ENCODE assay signal across 30 cellular contexts in the genomic region with DNA sequence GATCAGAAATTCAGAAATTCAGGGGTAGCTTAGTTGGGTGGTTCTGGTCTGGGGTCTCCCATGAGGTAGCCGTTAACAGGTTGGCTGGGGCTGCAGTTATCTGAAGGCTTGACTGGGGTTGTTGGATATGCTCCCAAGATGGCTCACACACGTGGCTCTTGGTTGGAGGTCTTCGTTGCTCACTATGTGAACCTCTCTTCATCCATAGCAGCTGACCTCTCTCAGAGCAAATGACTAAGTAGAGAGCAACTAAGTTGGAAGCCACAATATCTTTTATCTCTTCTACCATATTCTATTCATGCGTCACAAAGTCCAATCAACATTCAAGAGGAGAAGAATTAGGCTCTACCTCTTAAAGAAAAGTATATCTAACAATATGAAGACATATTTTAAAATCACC. TPM values are rescaled to one million over a fixed set of nuclear protein-coding genes. Genes with fewer than 3 reads are reported as not detected.
DNase-seq lines count a peak whose midpoint lies in the region; ATAC-seq, FAIRE-seq and TF ChIP-seq lines count a peak whose summit lies in the region.
"Had no signal": no experiment of that assay in that cellular context is flagged by ENCODE, and none has a peak within 500 bp of the region (broad histone marks: within the 10 kb centered on the region; RNA-seq: fewer than 3 reads in every experiment).

No MANE protein-coding gene starts in this region.

- H3K36me3 ChIP-seq in small intestine (ENCODE audit: control insufficient read depth in 2 of 2, insufficient read depth in 2 of 2, low read length in 2 of 2) (no peaks in the 10 kb centered on the region), gastrocnemius medialis (no peaks in the 10 kb centered on the region)
- H3K36me3 ChIP-seq: cardiac muscle cell, gastroesophageal sphincter, left ventricle myocardium inferior had no signal

- no peaks in the 10 kb centered on the region for H3K27me3 ChIP-seq in small intestine (ENCODE audit: control insufficient read depth in 2 of 2, insufficient read depth in 2 of 2, low read length in 2 of 2)
- H3K27me3 ChIP-seq in gastrocnemius medialis, result no peaks in the 10 kb centered on the region
- H3K27me3 ChIP-seq: cardiac muscle cell, gastroesophageal sphincter, MG63 had no signal

- TF ChIP-seq CTCF in fibroblast of mammary gland (conservative IDR thresholded peaks at IDR 0.05; ENCODE audit: control insufficient read depth, insufficient read depth, low read depth, low read length) (no peak), gastrocnemius medialis (IDR thresholded peaks at IDR 0.05 in 4 of 5, conservative IDR thresholded peaks at IDR 0.05 in 1 of 5) (no peak)

- intact Hi-C loops in activated CD4-positive, alpha-beta T cell treated with anti-CD3 and anti-CD28 coated beads, Interleukin-2, amount 10 ng/mL, durations not matched to agents 24 days and 14 days (cut with micrococcal nuclease), result no loop called here
- intact Hi-C loops in gastrocnemius medialis (cut with DNase I; ENCODE audit: low total_unique reads), result no loop called here

- no peak for TF ChIP-seq POLR2A in gastrocnemius medialis (IDR thresholded peaks at IDR 0.05)

- peaks cover 12% of the 10 kb centered on the region for H3K9me3 Mint-ChIP-seq in activated CD4-positive, alpha-beta T cell treated with anti-CD3 and anti-CD28 coated beads, Interleukin-2, amount 10 ng/mL, durations not matched to agents 24 days and 14 days
- H3K9me3 Mint-ChIP-seq in activated CD8-positive, alpha-beta T cell treated with anti-CD3 and anti-CD28 coated beads, Interleukin-2, amount 10 ng/mL, durations not matched to agents 7 days and 5 days (ENCODE audit: insufficient read depth), result peaks cover 12% of the 10 kb centered on the region
- H3K9me3 Mint-ChIP-seq: activated T-cell treated with anti-CD3 and anti-CD28 coated beads, Interleukin-2, amount 50 U/mL, for 4 hours; immature natural killer cell had no signal

- POLR2A ChIA-PET in activated CD8-positive, alpha-beta T cell treated with anti-CD3 and anti-CD28 coated beads, Interleukin-2, amount 10 ng/mL, durations not matched to agents 7 days and 5 days (lab: Charles Lee), result interaction anchor here (1.5 kb wide), 1 partner anchor 39 kb away, joined by 3 read pairs; a partner anchor contains a TSS

- in situ Hi-C loops in gastrocnemius medialis (cut with MboI; ENCODE audit: low sequenced_read_pairs in 4 of 4), result no loop called here

- H3K4me3 ChIP-seq in fibroblast of mammary gland (ENCODE audit: control insufficient read depth, low read depth, low read length), result no peak overlapping the region
- no peak overlapping the region for H3K4me3 ChIP-seq in small intestine (ENCODE audit: low read depth in 1 of 2, low read length in 2 of 2)
- H3K4me3 ChIP-seq in gastrocnemius medialis, result no peak overlapping the region
- H3K4me3 ChIP-seq: cardiac muscle cell, coronary artery, gastroesophageal sphincter, left ventricle myocardium inferior, MG63, SK-N-MC had no signal

- no peak overlapping the region for H3K27ac ChIP-seq in small intestine (ENCODE audit: low read depth in 1 of 2, low read length in 1 of 2)
- no peak overlapping the region for H3K27ac ChIP-seq in gastrocnemius medialis
- H3K27ac ChIP-seq: cardiac muscle cell, coronary artery, gastroesophageal sphincter, left ventricle myocardium inferior, SK-N-MC had no signal

- ATAC-seq in gastrocnemius medialis, result no peak
- ATAC-seq in activated CD8-positive, alpha-beta T cell treated with anti-CD3 and anti-CD28 coated beads, Interleukin-2, amount 10 ng/mL, durations not matched to agents 7 days and 5 days, result no peak
- ATAC-seq: activated CD4-positive, alpha-beta T cell treated with anti-CD3 and anti-CD28 coated beads for 36 hours; activated T-cell treated with anti-CD3 and anti-CD28 coated beads, Interleukin-2, amount 50 U/mL, for 4 hours; gastroesophageal sphincter; T-helper 17 cell had no signal

- H3K9me3 ChIP-seq in small intestine (ENCODE audit: control insufficient read depth, low read depth) (no peaks in the 10 kb centered on the region), gastrocnemius medialis (no peaks in the 10 kb centered on the region)
- H3K9me3 ChIP-seq: gastroesophageal sphincter, left ventricle myocardium inferior had no signal

- no peak for FAIRE-seq in small intestine (lab: Jason Lieb, UNC)

- H3K27me3 Mint-ChIP-seq in activated CD4-positive, alpha-beta T cell treated with anti-CD3 and anti-CD28 coated beads, Interleukin-2, amount 10 ng/mL, durations not matched to agents 24 days and 14 days, result no peaks in the 10 kb centered on the region
- no peaks in the 10 kb centered on the region for H3K27me3 Mint-ChIP-seq in activated CD8-positive, alpha-beta T cell treated with anti-CD3 and anti-CD28 coated beads, Interleukin-2, amount 10 ng/mL, durations not matched to agents 7 days and 5 days (ENCODE audit: low read depth)
- H3K27me3 Mint-ChIP-seq: activated CD4-positive, alpha-beta T cell treated with anti-CD3 and anti-CD28 coated beads for 36 hours; CD4-positive, CD25-positive, alpha-beta regulatory T cell; naive B cell; T-helper 17 cell had no signal

- no peaks in the 10 kb centered on the region for H3K4me1 ChIP-seq in small intestine (ENCODE audit: control insufficient read depth in 2 of 2, insufficient read depth in 1 of 2, low read depth in 1 of 2, low read length in 1 of 2)
- H3K4me1 ChIP-seq in gastrocnemius medialis, result no peaks in the 10 kb centered on the region
- H3K4me1 ChIP-seq: gastroesophageal sphincter had no signal

- H3K4me3 Mint-ChIP-seq in activated CD4-positive, alpha-beta T cell treated with anti-CD3 and anti-CD28 coated beads, Interleukin-2, amount 10 ng/mL, durations not matched to agents 24 days and 14 days, result no peak overlapping the region
- H3K4me3 Mint-ChIP-seq in activated CD8-positive, alpha-beta T cell treated with anti-CD3 and anti-CD28 coated beads, Interleukin-2, amount 10 ng/mL, durations not matched to agents 7 days and 5 days, result no peak overlapping the region
- H3K4me3 Mint-ChIP-seq: activated CD4-positive, alpha-beta T cell treated with anti-CD3 and anti-CD28 coated beads for 36 hours; activated T-cell treated with anti-CD3 and anti-CD28 coated beads, Interleukin-2, amount 50 U/mL, for 4 hours; CD4-positive, CD25-positive, alpha-beta regulatory T cell; immature natural killer cell; mesothelial cell of epicardium; naive B cell; T-helper 17 cell had no signal

- DNase-seq in activated CD4-positive, alpha-beta T cell treated with anti-CD3 and anti-CD28 coated beads, Interleukin-2, amount 10 ng/mL, durations not matched to agents 24 days and 14 days, result peak; percentile 45
- DNase-seq in activated CD4-positive, alpha-beta T cell treated with anti-CD3 and anti-CD28 coated beads for 48 hours, result no peak
- DNase-seq in RPMI7951 (ENCODE audit: low read depth), result peak; percentile 64
- DNase-seq in fibroblast of mammary gland (ENCODE audit: low read depth), result peak; percentile 55
- DNase-seq in small intestine, result peak; percentile 3
- no peak for DNase-seq in gastrocnemius medialis
- DNase-seq in activated CD8-positive, alpha-beta memory T cell treated with anti-CD3 and anti-CD28 coated beads, Interleukin-2, amount 50 U/mL, for 48 hours, result no peak
- DNase-seq in activated CD8-positive, alpha-beta T cell treated with anti-CD3 and anti-CD28 coated beads, Interleukin-2, amount 10 ng/mL, durations not matched to agents 7 days and 5 days, result no peak
- DNase-seq: 8988T; activated CD4-positive, alpha-beta T cell treated with anti-CD3 and anti-CD28 coated beads for 36 hours; activated T-cell treated with anti-CD3 and anti-CD28 coated beads, Interleukin-2, amount 50 U/mL, for 4 hours; amniotic stem cell; CD4-positive, CD25-positive, alpha-beta regulatory T cell; H7; hippocampal formation; immature natural killer cell; KG1; left ventricle myocardium inferior; MG63; naive B cell; NCI-H1105 treated with DMSO at 0.1 percent for 48 hours; NCI-H2029 treated with DMSO at 0.1 percent for 48 hours; nucleus accumbens; stimulated activated naive CD4-positive, alpha-beta T cell; T-helper 17 cell had no signal

- peaks cover 20% of the 10 kb centered on the region for H3K36me3 Mint-ChIP-seq in activated CD4-positive, alpha-beta T cell treated with anti-CD3 and anti-CD28 coated beads, Interleukin-2, amount 10 ng/mL, durations not matched to agents 24 days and 14 days (ENCODE audit: low read depth)
- H3K36me3 Mint-ChIP-seq in activated CD8-positive, alpha-beta T cell treated with anti-CD3 and anti-CD28 coated beads, Interleukin-2, amount 10 ng/mL, durations not matched to agents 7 days and 5 days (ENCODE audit: low read depth), result peaks cover 18% of the 10 kb centered on the region
- H3K36me3 Mint-ChIP-seq: CD4-positive, CD25-positive, alpha-beta regulatory T cell; immature natural killer cell; naive B cell had no signal

- CTCF ChIA-PET in activated CD8-positive, alpha-beta T cell treated with anti-CD3 and anti-CD28 coated beads, Interleukin-2, amount 10 ng/mL, durations not matched to agents 7 days and 5 days (lab: Charles Lee), result interaction anchor here (1.0 to 1.5 kb wide), 3 partner anchors 17 to 46 kb away, joined by 3 to 4 read pairs (median 4); no protein-coding TSS in a partner anchor

- no peak overlapping the region for H3K27ac Mint-ChIP-seq in activated CD4-positive, alpha-beta T cell treated with anti-CD3 and anti-CD28 coated beads, Interleukin-2, amount 10 ng/mL, durations not matched to agents 24 days and 14 days
- H3K27ac Mint-ChIP-seq in activated CD8-positive, alpha-beta T cell treated with anti-CD3 and anti-CD28 coated beads, Interleukin-2, amount 10 ng/mL, durations not matched to agents 7 days and 5 days, result no peak overlapping the region
- H3K27ac Mint-ChIP-seq: activated CD4-positive, alpha-beta T cell treated with anti-CD3 and anti-CD28 coated beads for 36 hours; CD4-positive, CD25-positive, alpha-beta regulatory T cell; immature natural killer cell; mesothelial cell of epicardium; T-helper 17 cell had no signal

- 70 to 90% (median 71%) methylated on average over 4 of the region's 4 CpGs for WGBS in small intestine, 3 donors

- peaks cover 21% of the 10 kb centered on the region for H3K4me1 Mint-ChIP-seq in activated CD4-positive, alpha-beta T cell treated with anti-CD3 and anti-CD28 coated beads, Interleukin-2, amount 10 ng/mL, durations not matched to agents 24 days and 14 days
- peaks cover 22% of the 10 kb centered on the region for H3K4me1 Mint-ChIP-seq in activated CD8-positive, alpha-beta T cell treated with anti-CD3 and anti-CD28 coated beads, Interleukin-2, amount 10 ng/mL, durations not matched to agents 7 days and 5 days (ENCODE audit: low read depth)

RNA-seq across cellular contexts. Expression of a gene that starts 38.7 kb away (rescaled TPM):
- 24.6 and 26.7 TPM in 2 replicates for total RNA-seq in activated CD4-positive, alpha-beta T cell treated with anti-CD3 and anti-CD28 coated beads, Interleukin-2, amount 10 ng/mL, durations not matched to agents 24 days and 14 days
- total RNA-seq in RPMI7951 (2014; rRNA removed; shearing (Covaris generic)), result 4.9 and 5.0 TPM in 2 replicates
- polyA plus RNA-seq in small intestine, result 1 to 10 TPM; 2.7 to 7.8 (median 3.8) TPM
- total RNA-seq in gastrocnemius medialis, result 10 to 100 TPM in 1 of 4 donors, 1 to 10 TPM in 3; 7.3 to 10.6 (median 8.7) TPM
- 10 to 100 TPM; 21.4 to 21.8 TPM for total RNA-seq in activated CD8-positive, alpha-beta T cell treated with anti-CD3 and anti-CD28 coated beads, Interleukin-2, amount 10 ng/mL, durations not matched to agents 7 days and 5 days

Comparison
In these comparisons a context has a peak if more than half of its experiments do, and no peak if none do; other contexts are left out.
1. DNase-seq: peak in activated CD4-positive, alpha-beta T cell treated with anti-CD3 and anti-CD28 coated beads, Interleukin-2, amount 10 ng/mL, durations not matched to agents 24 days and 14 days (single experiment), RPMI7951 (single experiment), fibroblast of mammary gland (single experiment) and small intestine (single experiment); none in activated CD4-positive, alpha-beta T cell treated with anti-CD3 and anti-CD28 coated beads for 48 hours (single experiment), gastrocnemius medialis (0 of 2), activated CD8-positive, alpha-beta memory T cell treated with anti-CD3 and anti-CD28 coated beads, Interleukin-2, amount 50 U/mL, for 48 hours (single experiment) and activated CD8-positive, alpha-beta T cell treated with anti-CD3 and anti-CD28 coated beads, Interleukin-2, amount 10 ng/mL, durations not matched to agents 7 days and 5 days (single experiment).